1 cellular context compared by ENCODE assay signal in genomic region chr3:46285931-46286330, GRCh38.
TF ChIP-seq lines count a peak whose summit lies in the region.

No MANE protein-coding gene starts in this region.

TF ChIP-seq in GM12878, 131 proteins besides CTCF, POLR2A, EP300 and RAD21 (continued from another document):
- TF ChIP-seq CEBPZ (IDR thresholded peaks at IDR 0.05; ENCODE audit: low read depth, low read length) (no peak), IKZF1 (conservative IDR thresholded peaks at IDR 0.05) (no peak), STAT1 (conservative IDR thresholded peaks at IDR 0.05) (no peak), MEF2A (IDR thresholded peaks at IDR 0.05; ENCODE audit: insufficient read depth, low read depth, low read length) (no peak), SIX5 (IDR thresholded peaks at IDR 0.05; ENCODE audit: low read depth, low read length, severe bottlenecking) (no peak), SUZ12 (IDR thresholded peaks at IDR 0.05; ENCODE audit: unreplicated experiment) (no peak), CBX3 (IDR thresholded peaks at IDR 0.05; ENCODE audit: borderline replicate concordance, low read depth) (no peak), STAT3 (IDR thresholded peaks at IDR 0.05; ENCODE audit: low read depth, low read length) (no peak)
TF ChIP-seq in GM12878: peak in this region for 0.
